Comparison of ENCODE assay signal across 21 cellular contexts in the genomic region with DNA sequence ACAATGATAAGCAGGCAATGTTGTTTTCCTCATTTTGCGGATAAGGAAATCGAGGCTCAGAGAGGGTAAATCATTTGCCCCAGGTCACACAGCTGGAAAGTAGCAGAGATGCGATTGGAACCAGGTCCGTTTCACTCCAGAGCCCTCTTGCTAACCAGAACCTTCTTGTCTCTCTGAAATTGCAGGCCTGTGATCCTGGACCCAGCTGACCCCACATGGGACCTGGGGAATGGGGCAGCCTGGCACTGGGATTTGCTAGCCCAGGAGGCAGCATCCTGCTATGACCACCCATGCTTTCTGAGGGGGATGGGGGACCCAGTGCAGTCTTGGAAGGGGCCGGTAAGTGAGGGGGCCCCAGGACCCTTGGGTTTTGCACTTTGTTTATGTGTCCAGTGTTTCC. TPM values are rescaled to one million over a fixed set of nuclear protein-coding genes. Genes with fewer than 3 reads are reported as not detected.
DNase-seq lines count a peak whose midpoint lies in the region; TF ChIP-seq lines count a peak whose summit lies in the region.
"Had no signal": no experiment of that assay in that cellular context is flagged by ENCODE, and none has a peak within 500 bp of the region (broad histone marks: within the 10 kb centered on the region; RNA-seq: fewer than 3 reads in every experiment).

No MANE protein-coding gene starts in this region.

- H3K9me3 ChIP-seq in HEK293 (ENCODE audit: control insufficient read depth, insufficient read depth, low read depth, low read length) (no peaks in the 10 kb centered on the region), colonic mucosa (no peaks in the 10 kb centered on the region)
- H3K9me3 ChIP-seq in effector memory CD4-positive, alpha-beta T cell (ENCODE audit: control insufficient read depth, low read length), result no peaks in the 10 kb centered on the region
- H3K9me3 ChIP-seq: Caco-2 had no signal

- no peaks in the 10 kb centered on the region for H3K9me3 Mint-ChIP-seq in Calu3 (ENCODE audit: low read depth, unreplicated experiment)

- peak; percentile 9 for DNase-seq in colonic mucosa
- DNase-seq in islet precursor cell, result peak; percentile 27
- DNase-seq in medulla oblongata (ENCODE audit: extremely low spot score), result no peak
- DNase-seq in effector memory CD4-positive, alpha-beta T cell, result no peak
- no peak for DNase-seq in Calu3
- DNase-seq: Caco-2; CD4-positive, CD25-positive, alpha-beta regulatory T cell; CD8-positive, alpha-beta T cell; DMS 273 treated with DMSO at 0.1 percent for 48 hours; DMS79; EL; GDM1; GOT3; H7; HCEC 1CT had no signal

- TF ChIP-seq CTCF in HEK293 (tag by site-specific recombination; IDR thresholded peaks at IDR 0.05) (no peak), colonic mucosa (IDR thresholded peaks at IDR 0.05) (no peak), Calu3 (IDR thresholded peaks at IDR 0.05; ENCODE audit: unreplicated experiment) (no peak)

- peaks cover 4% of the 10 kb centered on the region for H3K36me3 Mint-ChIP-seq in Calu3 (ENCODE audit: insufficient read depth, unreplicated experiment)

- H3K4me3 Mint-ChIP-seq in Calu3 (ENCODE audit: low read depth, unreplicated experiment), result no peak overlapping the region
- H3K4me3 Mint-ChIP-seq: B cell; CD4-positive, CD25-positive, alpha-beta regulatory T cell; CD8-positive, alpha-beta T cell had no signal

- H3K27ac ChIP-seq in HEK293 (ENCODE audit: extremely low read depth, low read depth, low read length) (no peak overlapping the region), colonic mucosa (no peak overlapping the region)
- no peak overlapping the region for H3K27ac ChIP-seq in effector memory CD4-positive, alpha-beta T cell (ENCODE audit: insufficient read depth, low read length, poor library complexity, severe bottlenecking)
- H3K27ac ChIP-seq: BLaER1, C4-2B had no signal

- no peak overlapping the region for H3K9ac ChIP-seq in colonic mucosa (ENCODE audit: low read depth in 2 of 2, low read length in 2 of 2)
- H3K9ac ChIP-seq: BLaER1 had no signal

- POLR2A ChIA-PET in HEK293 (lab: Yijun Ruan, JAX), result no interaction called here

- CTCF ChIA-PET in HEK293 (lab: Yijun Ruan, JAX) (no interaction called here), Calu3 (lab: Charles Lee) (no interaction called here)

- H3K4me1 ChIP-seq in HEK293 (ENCODE audit: control insufficient read depth, insufficient read depth, low read length), result no peaks in the 10 kb centered on the region
- no peaks in the 10 kb centered on the region for H3K4me1 ChIP-seq in colonic mucosa
- H3K4me1 ChIP-seq in effector memory CD4-positive, alpha-beta T cell (ENCODE audit: control insufficient read depth, insufficient read depth, low read length, poor library complexity, severe bottlenecking), result no peaks in the 10 kb centered on the region
- H3K4me1 ChIP-seq: BLaER1, Caco-2 had no signal

- H3K36me3 ChIP-seq in HEK293 (ENCODE audit: control insufficient read depth in 2 of 2, insufficient read depth in 1 of 2, low read length in 2 of 2), result peaks cover 0 to 10% of the 10 kb centered on the region in 2 experiments; a peak in 1 of 3 replicates
- H3K36me3 ChIP-seq in colonic mucosa, result no peaks in the 10 kb centered on the region
- H3K36me3 ChIP-seq in effector memory CD4-positive, alpha-beta T cell (ENCODE audit: control insufficient read depth, insufficient read depth, low read length), result peaks cover 44% of the 10 kb centered on the region

- no peaks in the 10 kb centered on the region for H3K4me1 Mint-ChIP-seq in Calu3 (ENCODE audit: low read depth, unreplicated experiment)
- H3K4me1 Mint-ChIP-seq: B cell had no signal

- H3K27me3 ChIP-seq in colonic mucosa, result no peaks in the 10 kb centered on the region
- H3K27me3 ChIP-seq in effector memory CD4-positive, alpha-beta T cell (replicated peaks; ENCODE audit: control insufficient read depth, insufficient read depth, low read length, poor library complexity, severe bottlenecking), result no peaks in the 10 kb centered on the region
- H3K27me3 ChIP-seq: BLaER1 had no signal

- no peak overlapping the region for H3K27ac Mint-ChIP-seq in Calu3 (ENCODE audit: unreplicated experiment)
- H3K27ac Mint-ChIP-seq: B cell; CD4-positive, CD25-positive, alpha-beta regulatory T cell; CD8-positive, alpha-beta T cell had no signal

- BruUV-seq in Calu3 (replicated peaks; lab: Mats Ljungman, UMichigan), result no TSS peak

- H3K4me3 ChIP-seq in HEK293 (ENCODE audit: low read depth, low read length), result no peak overlapping the region
- no peak overlapping the region for H3K4me3 ChIP-seq in colonic mucosa
- no peak overlapping the region for H3K4me3 ChIP-seq in effector memory CD4-positive, alpha-beta T cell (ENCODE audit: insufficient read depth, low read depth, low read length, poor library complexity, severe bottlenecking)
- H3K4me3 ChIP-seq: BLaER1, GM12878 had no signal

- intact Hi-C loops in colonic mucosa (cut with DNase I), result no loop called here
- intact Hi-C loops in Calu3 (cut with micrococcal nuclease; ENCODE audit: unreplicated experiment), result no loop called here

- no peaks in the 10 kb centered on the region for H3K27me3 Mint-ChIP-seq in Calu3 (ENCODE audit: unreplicated experiment)
- H3K27me3 Mint-ChIP-seq: B cell; CD4-positive, CD25-positive, alpha-beta regulatory T cell had no signal

TF ChIP-seq in HEK293, 187 proteins besides CTCF, POLR2A, EP300 and RAD21:
- 0 out of 2 replicates have a peak, but pooled peaks have one; percentile 38 for TF ChIP-seq ZNF664 (tag by site-specific recombination; IDR thresholded peaks at IDR 0.05)
- TF ChIP-seq ZNF248 (tag by site-specific recombination; IDR thresholded peaks at IDR 0.05), result no peak

RNA-seq across cellular contexts. Expression of a gene that starts 9.5 kb away (rescaled TPM):
- total RNA-seq in colonic mucosa, result 10 to 100 TPM; 15.2 to 39.1 TPM
- 159 and 326 TPM in 2 replicates for total RNA-seq in Calu3 (2022)

RNA-seq across cellular contexts. Expression of a gene that starts 30.6 kb away (rescaled TPM):
- total RNA-seq in colonic mucosa (1 to 10 TPM; 3.0 to 3.2 TPM), Calu3 (2022) (58.1 and 211 TPM in 2 replicates)
- total RNA-seq: A673, H7 had no signal

RNA-seq across cellular contexts. Expression of a gene that starts 41.0 kb away (rescaled TPM):
- total RNA-seq in colonic mucosa, result 100 to 1,000 TPM in 1 of 2 donors, 10 to 100 TPM in 1; 98.2 to 110 TPM
- total RNA-seq in Calu3 (2022), result 170 and 429 TPM in 2 replicates

Comparison
In these comparisons a context has a peak if more than half of its experiments do, and no peak if none do; other contexts are left out.
1. DNase-seq: peak in colonic mucosa (single experiment) and islet precursor cell (single experiment); none in medulla oblongata (single experiment), effector memory CD4-positive, alpha-beta T cell (0 of 3) and Calu3 (single experiment).
2. RNA of a gene that starts 30.6 kb away (total RNA-seq): 58.1 to 211 TPM in Calu3; 3.0 to 3.2 TPM in colonic mucosa; every median in the first group is over 10 times any median in the second.